ENCODE assay signal across 13 cellular contexts in the genomic region with DNA sequence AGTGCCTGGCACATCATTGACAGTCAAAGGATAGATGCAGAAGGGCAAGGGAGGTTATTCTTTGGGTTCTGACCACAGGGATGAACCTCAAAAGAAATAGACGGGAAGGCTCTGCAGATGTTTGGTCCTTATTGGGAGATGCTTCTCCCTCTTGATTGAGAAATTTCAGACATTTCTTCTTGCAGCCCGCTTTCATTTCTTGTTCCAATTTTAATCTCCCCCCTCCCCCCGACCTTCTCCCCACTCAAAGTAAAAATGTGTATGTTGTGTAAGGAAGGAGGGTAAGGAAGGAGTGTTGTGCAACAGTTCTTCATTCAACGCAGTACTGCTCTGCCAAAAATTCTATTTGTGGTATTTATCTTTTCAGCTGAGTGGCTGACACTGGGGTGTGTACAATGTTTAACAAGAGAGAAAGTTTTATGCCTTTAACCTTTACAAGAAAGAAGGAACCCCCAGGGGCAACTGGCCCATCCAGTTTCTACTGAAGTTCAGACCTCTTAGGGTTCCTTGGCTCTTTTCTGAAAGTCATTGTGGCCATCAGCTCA. TPM values are rescaled to one million over a fixed set of nuclear protein-coding genes. Genes with fewer than 3 reads are reported as not detected.
DNase-seq lines count a peak whose midpoint lies in the region; ATAC-seq and TF ChIP-seq lines count a peak whose summit lies in the region.
"Had no signal": no experiment of that assay in that cellular context is flagged by ENCODE, and none has a peak within 500 bp of the region (broad histone marks: within the 10 kb centered on the region; RNA-seq: fewer than 3 reads in every experiment).

No MANE protein-coding gene starts in this region.

- no peaks in the 10 kb centered on the region for H3K27me3 Mint-ChIP-seq in activated T-cell treated with anti-CD3 and anti-CD28 coated beads, Interleukin-2, amount 50 U/mL, for 24 hours

- no peaks in the 10 kb centered on the region for H3K79me2 ChIP-seq in GM23248 (ENCODE audit: insufficient read depth)

- H3K27me3 ChIP-seq in GM23248 (replicated peaks; ENCODE audit: insufficient read depth) (no peaks in the 10 kb centered on the region), sigmoid colon (no peaks in the 10 kb centered on the region)

- WGBS in GM23248 (ENCODE audit: low coverage in 1 of 2, low lambda C conversion rate in 2 of 2, missing lambda C conversion rate in 2 of 2), 2 experiments, result 26 to 31% methylated on average over 4 of the region's 4 CpGs
- WGBS in sigmoid colon, 2 donors, result 40 to 53% methylated on average over 4 of the region's 4 CpGs

- no peak overlapping the region for H3K27ac Mint-ChIP-seq in activated T-cell treated with anti-CD3 and anti-CD28 coated beads, Interleukin-2, amount 50 U/mL, for 24 hours

- no peaks in the 10 kb centered on the region for H3K36me3 Mint-ChIP-seq in activated T-cell treated with anti-CD3 and anti-CD28 coated beads, Interleukin-2, amount 50 U/mL, for 24 hours (ENCODE audit: low read depth)

- DNase-seq in GM23248, result peak; percentile 67
- peak; percentile 47 for DNase-seq in SIG-M5 (lab: John Stamatoyannopoulos, UW)
- peak; percentile 88 for DNase-seq in fibroblast of villous mesenchyme (ENCODE audit: low read depth)
- no peak for DNase-seq in sigmoid colon
- DNase-seq in occipital lobe (lab: John Stamatoyannopoulos, UW), result no peak
- DNase-seq in activated T-cell treated with anti-CD3 and anti-CD28 coated beads, Interleukin-2, amount 50 U/mL, for 24 hours, result no peak
- DNase-seq in stimulated activated CD4-positive, alpha-beta T cell treated with anti-CD3 and anti-CD28 coated beads, Interleukin-2, amount 100 ng/mL, for 24 hours, result no peak
- DNase-seq: activated CD8-positive, alpha-beta memory T cell treated with anti-CD3 and anti-CD28 coated beads, Interleukin-2, amount 50 U/mL, for 48 hours; NCI-H1694 treated with DMSO at 0.1 percent for 48 hours; nucleus accumbens; T1000 had no signal

- in situ Hi-C loops in GM23248 (cut with MboI), result no loop called here

- H3K4me1 ChIP-seq in GM23248 (ENCODE audit: insufficient read depth), result peaks cover 63% of the 10 kb centered on the region
- H3K4me1 ChIP-seq in sigmoid colon, result peaks cover 0 to 29% (median 17%) of the 10 kb centered on the region in 4 donors

- intact Hi-C loops in sigmoid colon (cut with DNase I), result no loop called here

- no peaks in the 10 kb centered on the region for H3K36me3 ChIP-seq in GM23248 (ENCODE audit: low read depth)
- no peaks in the 10 kb centered on the region for H3K36me3 ChIP-seq in sigmoid colon

- H4K20me1 ChIP-seq in GM23248 (ENCODE audit: insufficient read depth), result no peaks in the 10 kb centered on the region

- peaks cover 42% of the 10 kb centered on the region for H3F3A ChIP-seq in GM23248 (ENCODE audit: insufficient read depth)

- H3K4me3 ChIP-seq in GM23248 (no peak overlapping the region), fibroblast of villous mesenchyme (ENCODE audit: low read depth, low read length) (no peak overlapping the region), sigmoid colon (no peak overlapping the region)

- no peak for TF ChIP-seq EP300 in sigmoid colon (IDR thresholded peaks at IDR 0.05)

- H3K4me3 Mint-ChIP-seq in activated T-cell treated with anti-CD3 and anti-CD28 coated beads, Interleukin-2, amount 50 U/mL, for 24 hours, result no peak overlapping the region

- H3K4me1 Mint-ChIP-seq in activated T-cell treated with anti-CD3 and anti-CD28 coated beads, Interleukin-2, amount 50 U/mL, for 24 hours (ENCODE audit: low read depth), result peaks cover 40% of the 10 kb centered on the region

- no peaks in the 10 kb centered on the region for H3K9me2 ChIP-seq in GM23248 (ENCODE audit: insufficient read depth)

- peak overlapping the region; percentile 16 for H3K4me2 ChIP-seq in GM23248 (ENCODE audit: unreplicated experiment)

- TF ChIP-seq POLR2A in sigmoid colon (IDR thresholded peaks at IDR 0.05), result no peak

- H2AFZ ChIP-seq in GM23248, result no peak overlapping the region

- H3K27ac ChIP-seq in GM23248 (no peak overlapping the region), sigmoid colon (peak overlapping the region in 3 of 4 donors; percentile 20 to 46 (median 27))
- H3K27ac ChIP-seq: epithelial cell of prostate had no signal

- H3K9me3 Mint-ChIP-seq in activated T-cell treated with anti-CD3 and anti-CD28 coated beads, Interleukin-2, amount 50 U/mL, for 24 hours, result no peaks in the 10 kb centered on the region

- no peaks in the 10 kb centered on the region for H3K9me3 ChIP-seq in GM23248 (ENCODE audit: low read depth)
- no peaks in the 10 kb centered on the region for H3K9me3 ChIP-seq in sigmoid colon

- ATAC-seq in HG03108 (IDR thresholded peaks at IDR 0.05; ENCODE audit: unreplicated experiment), result no peak

- TF ChIP-seq CTCF in fibroblast of villous mesenchyme (IDR thresholded peaks at IDR 0.05; ENCODE audit: insufficient read depth, low read depth, low read length), result no peak
- TF ChIP-seq CTCF in sigmoid colon (IDR thresholded peaks at IDR 0.05), result no peak

- no peak overlapping the region for H3K9ac ChIP-seq in GM23248

RNA-seq across cellular contexts. Expression of gene TNFSF15, which starts 46.3 kb away (rescaled TPM):
- total RNA-seq in GM23248 (2014; rRNA removed; shearing (Covaris generic)), result under 0.01 TPM in 1 of 2 replicates, not detected in the other
- polyA plus RNA-seq in GM23248 (2016; fragmentation: Nextera tagmentation; extraction: Ambion mirVana), result not detected in 2 replicates
- 4.5 and 5.6 TPM in 2 replicates for total RNA-seq in fibroblast of villous mesenchyme
- 10 to 100 TPM in 2 of 4 donors, 1 to 10 TPM in 2; 2.3 to 13.2 (median 10.1) TPM for total RNA-seq in sigmoid colon
- polyA plus RNA-seq in sigmoid colon, result 1 to 10 TPM in 1 of 3 donors, under 1 TPM in 2; 0.60 to 1.5 (median 0.92) TPM
- 0.16 TPM for total RNA-seq in occipital lobe

Comparison
In these comparisons a context has a peak if more than half of its experiments do, and no peak if none do; other contexts are left out.
1. DNase-seq: peak in GM23248 (single experiment), SIG-M5 (single experiment) and fibroblast of villous mesenchyme (single experiment); none in sigmoid colon (single experiment), occipital lobe (single experiment), activated T-cell treated with anti-CD3 and anti-CD28 coated beads, Interleukin-2, amount 50 U/mL, for 24 hours (single experiment) and stimulated activated CD4-positive, alpha-beta T cell treated with anti-CD3 and anti-CD28 coated beads, Interleukin-2, amount 100 ng/mL, for 24 hours (0 of 2).